ENCODE assay signal across 8 cellular contexts in genomic region chr4:81913427-81913878, GRCh38.
DNase-seq lines count a peak whose midpoint lies in the region; ATAC-seq lines count a peak whose summit lies in the region.

No MANE protein-coding gene starts in this region.

- DNase-seq in COR-L47 (lab: John Stamatoyannopoulos, UW) (peak; percentile 13), SKM-1 (lab: John Stamatoyannopoulos, UW; ENCODE audit: unreplicated experiment) (peak; percentile 70), iPS-NIHi11 (ENCODE audit: low spot score) (peak; percentile 94), amniotic stem cell (lab: John Stamatoyannopoulos, UW) (no peak)
- peak; percentile 39 for DNase-seq in activated naive CD8-positive, alpha-beta T cell treated with anti-CD3 and anti-CD28 coated beads, Interleukin-2, amount 10 ng/mL, durations not matched to agents 7 days and 5 days
- peak; percentile 62 for DNase-seq in stimulated activated CD4-positive, alpha-beta T cell treated with anti-CD3 and anti-CD28 coated beads, Interleukin-4, amount 100 ng/mL, for 24 hours

- peak; percentile 81 for ATAC-seq in GM19397 (IDR thresholded peaks at IDR 0.05; ENCODE audit: unreplicated experiment)
- peak; percentile 85 for ATAC-seq in HG03520 (IDR thresholded peaks at IDR 0.05; ENCODE audit: unreplicated experiment)
- no peak for ATAC-seq in activated naive CD8-positive, alpha-beta T cell treated with anti-CD3 and anti-CD28 coated beads, Interleukin-2, amount 10 ng/mL, durations not matched to agents 7 days and 5 days (ENCODE audit: low read depth)

- peaks cover 4% of the 10 kb centered on the region for H3K4me1 Mint-ChIP-seq in activated naive CD8-positive, alpha-beta T cell treated with anti-CD3 and anti-CD28 coated beads, Interleukin-2, amount 10 ng/mL, durations not matched to agents 7 days and 5 days

- H3K27ac Mint-ChIP-seq in activated naive CD8-positive, alpha-beta T cell treated with anti-CD3 and anti-CD28 coated beads, Interleukin-2, amount 10 ng/mL, durations not matched to agents 7 days and 5 days: no peak overlapping the region

- H3K36me3 Mint-ChIP-seq in activated naive CD8-positive, alpha-beta T cell treated with anti-CD3 and anti-CD28 coated beads, Interleukin-2, amount 10 ng/mL, durations not matched to agents 7 days and 5 days: no peaks in the 10 kb centered on the region

- peaks cover 10% of the 10 kb centered on the region for H3K27me3 Mint-ChIP-seq in activated naive CD8-positive, alpha-beta T cell treated with anti-CD3 and anti-CD28 coated beads, Interleukin-2, amount 10 ng/mL, durations not matched to agents 7 days and 5 days

- H3K4me3 Mint-ChIP-seq in activated naive CD8-positive, alpha-beta T cell treated with anti-CD3 and anti-CD28 coated beads, Interleukin-2, amount 10 ng/mL, durations not matched to agents 7 days and 5 days: no peak overlapping the region

- H3K9me3 Mint-ChIP-seq in activated naive CD8-positive, alpha-beta T cell treated with anti-CD3 and anti-CD28 coated beads, Interleukin-2, amount 10 ng/mL, durations not matched to agents 7 days and 5 days: no peaks in the 10 kb centered on the region

- POLR2A ChIA-PET in activated naive CD8-positive, alpha-beta T cell treated with anti-CD3 and anti-CD28 coated beads, Interleukin-2, amount 10 ng/mL, durations not matched to agents 7 days and 5 days (lab: Charles Lee): no interaction called here
